ENCODE assay signal across 26 cellular contexts in the genomic region with DNA sequence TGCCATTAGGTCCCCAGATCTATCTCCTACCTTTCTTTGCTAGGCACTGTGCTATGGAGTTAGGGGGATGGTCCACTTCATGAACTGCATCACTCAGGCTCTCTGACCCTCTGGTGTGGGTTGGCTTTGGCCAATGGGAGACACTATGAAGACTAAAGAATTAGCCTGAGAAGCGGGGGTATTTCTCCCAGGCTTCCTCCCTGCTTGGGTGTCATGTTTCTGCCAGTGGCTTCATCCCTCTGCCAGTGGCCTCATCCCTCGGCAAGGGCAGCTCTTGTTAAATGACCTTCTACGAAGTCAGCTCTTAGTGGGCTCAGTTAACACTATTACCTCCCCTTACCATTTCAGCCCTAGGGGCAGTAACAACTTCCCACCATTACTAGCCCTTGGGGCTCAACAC. TPM values are rescaled to one million over a fixed set of nuclear protein-coding genes. Genes with fewer than 3 reads are reported as not detected.
"Had no signal": no experiment of that assay in that cellular context is flagged by ENCODE, and none has a peak within 500 bp of the region (broad histone marks: within the 10 kb centered on the region; RNA-seq: fewer than 3 reads in every experiment).

No MANE protein-coding gene starts in this region.

- H3K9me3 ChIP-seq: adrenal gland, breast epithelium, heart left ventricle, right atrium auricular region, suprapubic skin, tibial artery had no signal

- H3K27ac Mint-ChIP-seq: activated CD4-positive, alpha-beta T cell treated with anti-CD3 and anti-CD28 coated beads for 36 hours; activated CD8-positive, alpha-beta memory T cell treated with anti-CD3 and anti-CD28 coated beads, Interleukin-2, amount 10 ng/mL, durations not matched to agents 7 days and 5 days; activated CD8-positive, alpha-beta T cell treated with anti-CD3 and anti-CD28 coated beads, Interleukin-2, amount 10 ng/mL, durations not matched to agents 7 days and 5 days; activated naive CD8-positive, alpha-beta T cell; dendritic cell treated with granulocyte-macrophage colony-stimulating factor and Interleukin-4, amounts not matched to agents 40 ng/mL and 50 ng/mL, for 4 days; endodermal cell; naive thymus-derived CD4-positive, alpha-beta T cell; T-cell; T-helper 2 cell treated with Interferon-gamma antibody and Interleukin-4, amounts not matched to agents 5 μg/mL and 100 μg/mL, for 36 hours had no signal

- H3K4me1 Mint-ChIP-seq: activated CD4-positive, alpha-beta T cell treated with anti-CD3 and anti-CD28 coated beads for 36 hours; activated CD8-positive, alpha-beta memory T cell treated with anti-CD3 and anti-CD28 coated beads, Interleukin-2, amount 10 ng/mL, durations not matched to agents 7 days and 5 days; naive thymus-derived CD4-positive, alpha-beta T cell; T-cell had no signal

- H3K27ac ChIP-seq: adrenal gland, breast epithelium, right atrium auricular region, suprapubic skin, tibial artery had no signal

- H3K4me1 ChIP-seq: adrenal gland, breast epithelium, tibial artery had no signal

- H3K4me3 ChIP-seq: adrenal gland, breast epithelium, heart left ventricle, right atrium auricular region, suprapubic skin, tibial artery had no signal

- H3K27me3 ChIP-seq: adrenal gland, breast epithelium, heart left ventricle, right atrium auricular region, suprapubic skin, tibial artery had no signal

- H3K4me3 Mint-ChIP-seq: activated CD4-positive, alpha-beta T cell treated with anti-CD3 and anti-CD28 coated beads for 36 hours; activated CD8-positive, alpha-beta memory T cell treated with anti-CD3 and anti-CD28 coated beads, Interleukin-2, amount 10 ng/mL, durations not matched to agents 7 days and 5 days; activated CD8-positive, alpha-beta T cell treated with anti-CD3 and anti-CD28 coated beads, Interleukin-2, amount 10 ng/mL, durations not matched to agents 7 days and 5 days; activated naive CD8-positive, alpha-beta T cell; dendritic cell treated with granulocyte-macrophage colony-stimulating factor and Interleukin-4, amounts not matched to agents 40 ng/mL and 50 ng/mL, for 4 days; endodermal cell; naive thymus-derived CD4-positive, alpha-beta T cell; T-cell; T-helper 2 cell treated with Interferon-gamma antibody and Interleukin-4, amounts not matched to agents 5 μg/mL and 100 μg/mL, for 36 hours had no signal

- H3K36me3 ChIP-seq: adrenal gland, breast epithelium, heart left ventricle, right atrium auricular region, suprapubic skin, tibial artery had no signal

- H3K9me3 Mint-ChIP-seq: dendritic cell treated with granulocyte-macrophage colony-stimulating factor and Interleukin-4, amounts not matched to agents 40 ng/mL and 50 ng/mL, for 4 days; T-helper 2 cell treated with Interferon-gamma antibody and Interleukin-4, amounts not matched to agents 5 μg/mL and 100 μg/mL, for 36 hours had no signal

- DNase-seq: activated CD4-positive, alpha-beta T cell treated with anti-CD3 and anti-CD28 coated beads for 36 hours; activated CD4-positive, CD25-positive, alpha-beta regulatory T cell; activated CD8-positive, alpha-beta memory T cell treated with anti-CD3 and anti-CD28 coated beads, Interleukin-2, amount 10 ng/mL, durations not matched to agents 7 days and 5 days; activated CD8-positive, alpha-beta T cell treated with anti-CD3 and anti-CD28 coated beads, Interleukin-2, amount 10 ng/mL, durations not matched to agents 7 days and 5 days; activated effector memory CD4-positive, alpha-beta T cell treated with Interleukin-2 at 50 U/mL for 16 hours; activated naive CD4-positive, alpha-beta T cell treated with Interleukin-2 at 50 U/mL for 16 hours; adrenal gland; central memory CD4-positive, alpha-beta T cell; endodermal cell; foreskin fibroblast; heart left ventricle; islet precursor cell; left colon; midbrain; naive thymus-derived CD4-positive, alpha-beta T cell; stimulated activated naive CD4-positive, alpha-beta T cell; T-cell; tibial artery had no signal

- H3K36me3 Mint-ChIP-seq: activated CD8-positive, alpha-beta memory T cell treated with anti-CD3 and anti-CD28 coated beads, Interleukin-2, amount 10 ng/mL, durations not matched to agents 7 days and 5 days; activated naive CD8-positive, alpha-beta T cell; T-cell had no signal

- ATAC-seq: activated CD4-positive, alpha-beta T cell treated with anti-CD3 and anti-CD28 coated beads for 36 hours; activated CD8-positive, alpha-beta memory T cell treated with anti-CD3 and anti-CD28 coated beads, Interleukin-2, amount 10 ng/mL, durations not matched to agents 7 days and 5 days; activated CD8-positive, alpha-beta T cell treated with anti-CD3 and anti-CD28 coated beads, Interleukin-2, amount 10 ng/mL, durations not matched to agents 7 days and 5 days; esophagus mucosa; heart left ventricle; left colon; naive thymus-derived CD4-positive, alpha-beta T cell; T-cell had no signal

RNA-seq across cellular contexts. Expression of gene EPB41L3, which starts 41.9 kb away (rescaled TPM):
- polyA plus RNA-seq: mammary epithelial cell had no signal
